ENCODE assay signal across 10 cellular contexts in genomic region chr5:172775326-172776234, GRCh38. TPM values are rescaled to one million over a fixed set of nuclear protein-coding genes. Genes with fewer than 3 reads are reported as not detected.
A peak's percentile ranks its signal among the peaks of the same experiment; 100 is the strongest.
DNase-seq lines count a peak whose midpoint lies in the region; ATAC-seq and TF ChIP-seq lines count a peak whose summit lies in the region.
"Had no signal": no experiment of that assay in that cellular context is flagged by ENCODE, and none has a peak within 500 bp of the region (broad histone marks: within the 10 kb centered on the region; RNA-seq: fewer than 3 reads in every experiment).

No MANE protein-coding gene starts in this region.

- H3K27me3 Mint-ChIP-seq in CD8-positive, alpha-beta memory T cell: peaks cover 0 to 5% of the 10 kb centered on the region in 2 donors

- H3F3A ChIP-seq in PC-9 (ENCODE audit: insufficient read depth, low read depth): peaks cover 53% of the 10 kb centered on the region

- TF ChIP-seq CTCF in PC-9 (conservative IDR thresholded peaks at IDR 0.05) (no peak), fibroblast of mammary gland (conservative IDR thresholded peaks at IDR 0.05; ENCODE audit: control insufficient read depth, insufficient read depth, low read depth, low read length) (no peak)

- no peak for DNase-seq in CD8-positive, alpha-beta memory T cell
- DNase-seq in PC-9: peak in 1 of 2 experiments; percentile 85
- DNase-seq in fibroblast of mammary gland (ENCODE audit: low read depth): peak; percentile 99
- DNase-seq in posterior vena cava (ENCODE audit: low spot score): peak; percentile 97
- no peak for DNase-seq in SHP77 treated with DMSO at 0.1 percent for 48 hours (lab: John Stamatoyannopoulos, UW)
- no peak for DNase-seq in stimulated activated CD4-positive, alpha-beta T cell treated with anti-CD3 and anti-CD28 coated beads, Interleukin-4, amount 100 ng/mL, for 24 hours
- no peak for DNase-seq in NCI-H446 treated with DMSO at 0.1 percent for 48 hours (lab: John Stamatoyannopoulos, UW)
- DNase-seq: activated effector memory CD4-positive, alpha-beta T cell treated with Interleukin-2 at 50 U/mL for 16 hours; NCI-H1092 had no signal

- H4K20me1 ChIP-seq in PC-9 (ENCODE audit: insufficient read depth): no peaks in the 10 kb centered on the region

- peaks cover 58 to 66% (median 60%) of the 10 kb centered on the region in 3 donors for H3K4me1 Mint-ChIP-seq in CD8-positive, alpha-beta memory T cell

- ATAC-seq in GM18867 (IDR thresholded peaks at IDR 0.05; ENCODE audit: unreplicated experiment): no peak

- no peak overlapping the region for H3K4me3 ChIP-seq in CD8-positive, alpha-beta memory T cell (ENCODE audit: low read length)
- H3K4me3 ChIP-seq in PC-9: no peak overlapping the region
- H3K4me3 ChIP-seq in fibroblast of mammary gland (ENCODE audit: control insufficient read depth, low read depth, low read length): no peak overlapping the region

- no peaks in the 10 kb centered on the region for H3K36me3 ChIP-seq in CD8-positive, alpha-beta memory T cell (ENCODE audit: insufficient read depth, low read length)
- no peaks in the 10 kb centered on the region for H3K36me3 ChIP-seq in PC-9 (ENCODE audit: low read depth)

- POLR2A ChIA-PET in CD8-positive, alpha-beta memory T cell (lab: Charles Lee): no interaction called here
- POLR2A ChIA-PET in PC-9 (lab: Charles Lee; ENCODE audit: unreplicated experiment): interaction anchor here (0.5 kb wide), 1 partner anchor 130 kb away, joined by 3 read pairs; no protein-coding TSS in a partner anchor

- H3K36me3 Mint-ChIP-seq in CD8-positive, alpha-beta memory T cell: peaks cover 0 to 13% (median 0%) of the 10 kb centered on the region in 3 donors

- peak overlapping the region in 6 of 8 donors; percentile 70 to 100 (median 84) for H3K27ac Mint-ChIP-seq in CD8-positive, alpha-beta memory T cell

- H3K4me1 ChIP-seq in CD8-positive, alpha-beta memory T cell (ENCODE audit: insufficient read depth, low read length): peaks cover 42% of the 10 kb centered on the region
- H3K4me1 ChIP-seq in PC-9 (replicated peaks; ENCODE audit: insufficient read depth): peaks cover 71% of the 10 kb centered on the region

- no TSS peak for BruUV-seq in PC-9 (replicated peaks; lab: Mats Ljungman, UMichigan)

- no peaks in the 10 kb centered on the region for H3K27me3 ChIP-seq in CD8-positive, alpha-beta memory T cell (ENCODE audit: insufficient read depth, low read length, poor library complexity, severe bottlenecking)
- H3K27me3 ChIP-seq in PC-9 (ENCODE audit: insufficient read depth, low read depth): no peaks in the 10 kb centered on the region

- no peaks in the 10 kb centered on the region; the same call in 1 of the 2 replicates for H3K79me2 ChIP-seq in PC-9 (ENCODE audit: low read depth)

- H3K4me2 ChIP-seq in PC-9: peak overlapping the region; percentile 17

- H3K9me2 ChIP-seq in PC-9 (ENCODE audit: insufficient read depth): no peaks in the 10 kb centered on the region

- no peak overlapping the region for H2AFZ ChIP-seq in PC-9

- no peak overlapping the region for H3K27ac ChIP-seq in CD8-positive, alpha-beta memory T cell (ENCODE audit: low read depth, low read length)
- H3K27ac ChIP-seq in PC-9: peak overlapping the region; percentile 50

- H3K9me3 ChIP-seq in CD8-positive, alpha-beta memory T cell (ENCODE audit: low read length): no peaks in the 10 kb centered on the region
- H3K9me3 ChIP-seq in PC-9 (ENCODE audit: insufficient read depth, low read depth): no peaks in the 10 kb centered on the region

- intact Hi-C loops in PC-9 (cut with micrococcal nuclease; ENCODE audit: unreplicated experiment) (no loop called here), posterior vena cava (cut with DNase I) (loop anchor here (10.0 kb wide), 2 partner anchors 129 to 159 kb away; no protein-coding TSS in a partner anchor)

- CTCF ChIA-PET in CD8-positive, alpha-beta memory T cell (lab: Charles Lee): interaction anchor here (2.6 to 4.9 kb wide), 3 partner anchors 59 to 156 kb away, joined by 9 to 21 read pairs (median 18); no protein-coding TSS in a partner anchor
- CTCF ChIA-PET in PC-9 (lab: Charles Lee): interaction anchor here (0.7 kb wide), 1 partner anchor 62 kb away, joined by 3 read pairs; no protein-coding TSS in a partner anchor

- no peak overlapping the region for H3K4me3 Mint-ChIP-seq in CD8-positive, alpha-beta memory T cell

- peaks cover 0 to 4% (median 0%) of the 10 kb centered on the region in 5 donors for H3K9me3 Mint-ChIP-seq in CD8-positive, alpha-beta memory T cell

RNA-seq across cellular contexts. Expression of gene DUSP1, which starts 4.6 kb away (rescaled TPM):
- total RNA-seq in CD8-positive, alpha-beta memory T cell: 10 to 100 TPM in 1 of 2 experiments, 1 to 10 TPM in 1; 9.4 to 10.9 TPM
- 1,007 TPM for polyA plus RNA-seq in CD8-positive, alpha-beta memory T cell
- total RNA-seq in PC-9 (2021): 10.3 and 18.4 TPM in 2 replicates
- total RNA-seq in posterior vena cava: 1,000 to 10,000 TPM in 1 of 2 donors, 100 to 1,000 TPM in 1; 445 to 1,411 TPM

RNA-seq across cellular contexts. Expression of gene ERGIC1, which starts 58.5 kb away (rescaled TPM):
- total RNA-seq in CD8-positive, alpha-beta memory T cell: 10 to 100 TPM; 39.7 to 39.9 TPM
- 25.9 TPM for polyA plus RNA-seq in CD8-positive, alpha-beta memory T cell
- 106 and 159 TPM in 2 replicates for total RNA-seq in PC-9 (2021)
- 100 to 1,000 TPM; 140 to 169 TPM for total RNA-seq in posterior vena cava

Comparison
In these comparisons a context has a peak if more than half of its experiments do, and no peak if none do; other contexts are left out.
1. DNase-seq: peak in fibroblast of mammary gland (single experiment) and posterior vena cava (single experiment); none in CD8-positive, alpha-beta memory T cell (0 of 5), SHP77 treated with DMSO at 0.1 percent for 48 hours (single experiment), stimulated activated CD4-positive, alpha-beta T cell treated with anti-CD3 and anti-CD28 coated beads, Interleukin-4, amount 100 ng/mL, for 24 hours (single experiment) and NCI-H446 treated with DMSO at 0.1 percent for 48 hours (single experiment).
2. RNA of gene DUSP1, which starts 4.6 kb away (total RNA-seq): 445 to 1,411 TPM in posterior vena cava; 9.4 to 10.9 TPM in CD8-positive, alpha-beta memory T cell and 10.3 to 18.4 TPM in PC-9; every median in the first group is over 10 times any median in the second.